8 cellular contexts compared by ENCODE assay signal in the genomic region with DNA sequence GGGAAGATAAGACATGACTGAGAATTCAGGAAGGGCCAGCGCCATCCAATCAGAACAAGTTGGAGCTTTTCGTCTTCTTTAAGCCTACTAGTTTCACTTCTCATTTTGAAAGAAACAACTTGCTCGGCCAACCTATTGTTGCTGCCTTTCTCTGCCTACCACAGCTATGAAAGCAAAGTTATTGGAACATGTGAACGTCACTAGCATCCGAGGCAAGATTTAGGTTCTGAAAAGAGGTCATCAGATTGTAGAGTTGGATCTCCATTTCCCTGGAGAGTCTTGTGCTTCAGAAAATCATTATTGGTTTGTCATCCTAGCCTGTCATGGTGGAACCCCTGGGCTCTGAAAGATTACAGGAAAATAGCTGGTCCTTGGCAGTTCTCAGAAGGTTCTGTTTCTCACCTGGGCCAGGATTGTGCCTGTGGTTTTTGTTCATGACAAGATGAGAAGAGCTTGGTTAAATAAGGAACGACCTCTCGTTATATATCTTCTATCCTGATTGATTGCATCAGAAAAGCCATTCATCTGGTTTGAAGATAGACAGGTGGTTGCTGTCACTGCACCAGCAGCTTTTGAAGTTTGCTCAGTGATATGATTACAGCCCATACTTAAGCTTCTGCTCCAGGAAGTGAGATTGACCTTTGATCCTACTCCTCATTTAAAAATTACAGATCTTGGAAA. TPM values are rescaled to one million over a fixed set of nuclear protein-coding genes. Genes with fewer than 3 reads are reported as not detected.
A peak's percentile ranks its signal among the peaks of the same experiment; 100 is the strongest.
DNase-seq lines count a peak whose midpoint lies in the region; ATAC-seq and TF ChIP-seq lines count a peak whose summit lies in the region.

No MANE protein-coding gene starts in this region.

- H3K4me1 Mint-ChIP-seq in activated naive CD8-positive, alpha-beta T cell treated with anti-CD3 and anti-CD28 coated beads, Interleukin-2, amount 50 U/mL, for 24 hours = peaks cover 71% of the 10 kb centered on the region
- H3K4me1 Mint-ChIP-seq in mesothelial cell of epicardium = peaks cover 18% of the 10 kb centered on the region
- peaks cover 43% of the 10 kb centered on the region for H3K4me1 Mint-ChIP-seq in endodermal cell

- H3K27me3 Mint-ChIP-seq in activated naive CD8-positive, alpha-beta T cell treated with anti-CD3 and anti-CD28 coated beads, Interleukin-2, amount 50 U/mL, for 24 hours = peaks cover 3% of the 10 kb centered on the region
- peaks cover 6% of the 10 kb centered on the region for H3K27me3 Mint-ChIP-seq in mesothelial cell of epicardium (ENCODE audit: low read depth)
- H3K27me3 Mint-ChIP-seq in endodermal cell (ENCODE audit: insufficient read depth) = peaks cover 3% of the 10 kb centered on the region

- in situ Hi-C loops in KBM-7 (cut with MboI; ENCODE audit: low pct_unique_long_range_greater_than_20kb, low sequenced_read_pairs) = no loop called here
- in situ Hi-C loops in brain microvascular endothelial cell (cut with HindIII; ENCODE audit: low pct_ligation_motif_present, low sequenced_read_pairs) = no loop called here

- H3K27ac ChIP-seq in brain microvascular endothelial cell (no peak overlapping the region), endodermal cell (ENCODE audit: low read depth, low read length) (no peak overlapping the region)

- no peaks in the 10 kb centered on the region for H3K9me3 Mint-ChIP-seq in activated naive CD8-positive, alpha-beta T cell treated with anti-CD3 and anti-CD28 coated beads, Interleukin-2, amount 50 U/mL, for 24 hours
- H3K9me3 Mint-ChIP-seq in mesothelial cell of epicardium (no peaks in the 10 kb centered on the region), endodermal cell (no peaks in the 10 kb centered on the region)

- no peak for TF ChIP-seq CTCF in mesothelial cell of epicardium (IDR thresholded peaks at IDR 0.05; ENCODE audit: unreplicated experiment)
- no peak for TF ChIP-seq CTCF in brain microvascular endothelial cell (IDR thresholded peaks at IDR 0.05; ENCODE audit: low read depth, low read length, missing control alignments)
- no peak for TF ChIP-seq CTCF in endodermal cell (conservative IDR thresholded peaks at IDR 0.05)

- peak overlapping the region; percentile 81 for H3K27ac Mint-ChIP-seq in activated naive CD8-positive, alpha-beta T cell treated with anti-CD3 and anti-CD28 coated beads, Interleukin-2, amount 50 U/mL, for 24 hours
- H3K27ac Mint-ChIP-seq in mesothelial cell of epicardium (no peak overlapping the region), endodermal cell (no peak overlapping the region)

- no peak overlapping the region for H3K4me3 ChIP-seq in brain microvascular endothelial cell (ENCODE audit: low read depth, low read length)
- no peak overlapping the region for H3K4me3 ChIP-seq in endodermal cell (ENCODE audit: low read length)

- H3K36me3 Mint-ChIP-seq in activated naive CD8-positive, alpha-beta T cell treated with anti-CD3 and anti-CD28 coated beads, Interleukin-2, amount 50 U/mL, for 24 hours (ENCODE audit: low read depth) = no peaks in the 10 kb centered on the region
- H3K36me3 Mint-ChIP-seq in mesothelial cell of epicardium (no peaks in the 10 kb centered on the region), endodermal cell (ENCODE audit: low read depth) (no peaks in the 10 kb centered on the region)

- whole genome bisulfite sequencing in endodermal cell (ENCODE audit: insufficient coverage in 1 of 2, insufficient read length in 1 of 2), 2 experiments = 85 to 93% methylated on average over 6 to 7 of the region's 7 CpGs

- H3K36me3 ChIP-seq in brain microvascular endothelial cell (replicated peaks) = no peaks in the 10 kb centered on the region
- no peaks in the 10 kb centered on the region for H3K36me3 ChIP-seq in endodermal cell (ENCODE audit: control insufficient read depth, insufficient read depth, low read length)

- peaks cover 34% of the 10 kb centered on the region for H3K4me1 ChIP-seq in endodermal cell (ENCODE audit: control insufficient read depth, insufficient read depth, low read length)

- peak; percentile 38 for DNase-seq in Daoy (ENCODE audit: low read depth)
- DNase-seq in activated naive CD8-positive, alpha-beta T cell treated with anti-CD3 and anti-CD28 coated beads, Interleukin-2, amount 50 U/mL, for 24 hours = no peak
- no peak for DNase-seq in KBM-7
- no peak for DNase-seq in mesothelial cell of epicardium (ENCODE audit: low spot score in 2 of 2, unreplicated experiment in 2 of 2)
- no peak for DNase-seq in brain microvascular endothelial cell
- DNase-seq in endodermal cell = no peak

- no peak overlapping the region for H3K9ac ChIP-seq in endodermal cell (ENCODE audit: extremely low read depth, low read length, poor library complexity, severe bottlenecking)

- peak; percentile 47 for ATAC-seq in GM19467 (IDR thresholded peaks at IDR 0.05; ENCODE audit: unreplicated experiment)
- ATAC-seq in HG03460 (IDR thresholded peaks at IDR 0.05; ENCODE audit: unreplicated experiment) = peak; percentile 43
- no peak for ATAC-seq in activated naive CD8-positive, alpha-beta T cell treated with anti-CD3 and anti-CD28 coated beads, Interleukin-2, amount 50 U/mL, for 24 hours

- H3K4me3 Mint-ChIP-seq in activated naive CD8-positive, alpha-beta T cell treated with anti-CD3 and anti-CD28 coated beads, Interleukin-2, amount 50 U/mL, for 24 hours = peak overlapping the region; percentile 18
- H3K4me3 Mint-ChIP-seq in mesothelial cell of epicardium (no peak overlapping the region), endodermal cell (no peak overlapping the region)

- H3K27me3 ChIP-seq in brain microvascular endothelial cell (replicated peaks) (no peaks in the 10 kb centered on the region), endodermal cell (ENCODE audit: control insufficient read depth, insufficient read depth, low read length, poor library complexity, severe bottlenecking) (no peaks in the 10 kb centered on the region)

- no peaks in the 10 kb centered on the region for H3K9me3 ChIP-seq in endodermal cell (ENCODE audit: control insufficient read depth, low read length)

RNA-seq across cellular contexts. Expression of a gene that starts 25.3 kb away (rescaled TPM):
- 32.9 and 36.5 TPM in 2 replicates for total RNA-seq in Daoy (2014; rRNA removed; shearing (Covaris generic))
- total RNA-seq in mesothelial cell of epicardium = 0.54 to 1.0 TPM (median 0.80 TPM) in 3 replicates
- total RNA-seq in endodermal cell = 1 to 10 TPM in 1 of 2 donors, under 1 TPM in 1; 0.86 to 1.8 TPM
- polyA plus RNA-seq in endodermal cell (2013, experiment 1 of 2) = 7.7 TPM
- 12.1 TPM for polyA plus RNA-seq in endodermal cell (2013, experiment 2 of 2)

Comparison
In these comparisons a context has a peak if more than half of its experiments do, and no peak if none do; other contexts are left out.
1. RNA of a gene that starts 25.3 kb away (total RNA-seq): 32.9 to 36.5 TPM in Daoy; 0.86 to 1.8 TPM in endodermal cell and 0.54 to 1.0 TPM in mesothelial cell of epicardium; every median in the first group is over 10 times any median in the second.